In genomic region chr12:131309700-131310099, GRCh38 we compare ENCODE assay signal across 16 cellular contexts.
A peak's percentile ranks its signal among the peaks of the same experiment; 100 is the strongest.
DNase-seq lines count a peak whose midpoint lies in the region; ATAC-seq, FAIRE-seq and TF ChIP-seq lines count a peak whose summit lies in the region.
"Had no signal": no experiment of that assay in that cellular context is flagged by ENCODE, and none has a peak within 500 bp of the region (broad histone marks: within the 10 kb centered on the region; RNA-seq: fewer than 3 reads in every experiment).

No MANE protein-coding gene starts in this region.

- H3K27me3 ChIP-seq in Panc1 (ENCODE audit: control insufficient read depth, insufficient read depth, low read length) (no peaks in the 10 kb centered on the region), spleen (replicated peaks in 1 of 7) (peaks cover 0 to 25% (median 4%) of the 10 kb centered on the region in 7 donors)
- H3K27me3 ChIP-seq: BE2C had no signal

- POLR2A ChIA-PET in Panc1 (lab: Charles Lee) = no interaction called here

- ATAC-seq in Panc1 = 0 out of 2 replicates have a peak, but pooled peaks have one; percentile 26
- ATAC-seq: GM12878 had no signal

- WGBS in spleen, 5 donors = 63 to 78% (median 69%) methylated on average over 5 of the region's 5 CpGs

- BruUV-seq in Panc1 (replicated peaks; lab: Mats Ljungman, UMichigan) = no TSS peak

- no peak for FAIRE-seq in GM12891 (lab: Jason Lieb, UNC)
- FAIRE-seq: A204.1, GM12878, H54 had no signal

- H3K27ac ChIP-seq in Panc1 (ENCODE audit: low read length) = no peak overlapping the region
- no peak overlapping the region for H3K27ac ChIP-seq in coronary artery
- no peak overlapping the region for H3K27ac ChIP-seq in spleen
- H3K27ac ChIP-seq: C4-2B, GM23248, HL-60 had no signal

- TF ChIP-seq CTCF in Panc1 (IDR thresholded peaks at IDR 0.05) = no peak
- TF ChIP-seq CTCF in coronary artery (IDR thresholded peaks at IDR 0.05) = no peak
- TF ChIP-seq CTCF in spleen (IDR thresholded peaks at IDR 0.05 in 8 of 11, conservative IDR thresholded peaks at IDR 0.05 in 3 of 11) = no peak

- H3K4me1 ChIP-seq in Panc1 (ENCODE audit: control insufficient read depth, insufficient read depth, low read length) = no peaks in the 10 kb centered on the region
- peaks cover 0 to 5% (median 0%) of the 10 kb centered on the region in 6 donors for H3K4me1 ChIP-seq in spleen
- H3K4me1 ChIP-seq: BE2C had no signal

- no peaks in the 10 kb centered on the region for H3K36me3 ChIP-seq in Panc1 (ENCODE audit: control insufficient read depth, insufficient read depth, low read length)
- no peaks in the 10 kb centered on the region for H3K36me3 ChIP-seq in spleen
- H3K36me3 ChIP-seq: BE2C had no signal

- no peak for TF ChIP-seq POLR2A in spleen (IDR thresholded peaks at IDR 0.05)
- TF ChIP-seq POLR2A in GM12891 (IDR thresholded peaks at IDR 0.05; ENCODE audit: low read depth, low read length) = no peak

- no peak for DNase-seq in Panc1 (ENCODE audit: low read depth, low spot score)
- DNase-seq in coronary artery (ENCODE audit: low spot score) = peak; percentile 71
- DNase-seq in islet precursor cell = peak; percentile 45
- peak; percentile 40 for DNase-seq in spleen
- DNase-seq in stimulated activated CD8-positive, alpha-beta memory T cell treated with anti-CD3 and anti-CD28 coated beads, Interleukin-4, amount 100 ng/mL, for 48 hours = no peak
- DNase-seq in GM12891 (ENCODE audit: insufficient read length, low spot score) = no peak
- no peak for DNase-seq in pons (ENCODE audit: low spot score)
- DNase-seq: BE2C; CD4-positive, alpha-beta memory T cell; DMS79; GM23248 had no signal

- intact Hi-C loops in Panc1 (cut with micrococcal nuclease; ENCODE audit: unreplicated experiment) (loop anchor here (5.0 kb wide), 1 partner anchor 333 kb away; no protein-coding TSS in a partner anchor), spleen (cut with DNase I; ENCODE audit: low total_unique reads) (loop anchor here (5.0 kb wide), 1 partner anchor 333 kb away; no protein-coding TSS in a partner anchor)

- H3K4me3 ChIP-seq in Panc1 (ENCODE audit: low read depth in 2 of 2, low read length in 2 of 2) (no peak overlapping the region), coronary artery (no peak overlapping the region), spleen (no peak overlapping the region)
- H3K4me3 ChIP-seq: GM12878, GM23248 had no signal

- H3K9me3 ChIP-seq in Panc1 (ENCODE audit: control insufficient read depth, insufficient read depth, low read depth, low read length) (no peaks in the 10 kb centered on the region), spleen (no peaks in the 10 kb centered on the region)
- H3K9me3 ChIP-seq: BE2C had no signal

- CTCF ChIA-PET in Panc1 (lab: Charles Lee) = no interaction called here

- in situ Hi-C loops in Panc1 (cut with HindIII; ENCODE audit: low pct_unique_long_range_greater_than_20kb, low sequenced_read_pairs) = no loop called here

TF ChIP-seq in GM12891, 5 proteins besides CTCF, POLR2A, EP300 and RAD21:
- no peak for TF ChIP-seq POU2F2 (IDR thresholded peaks at IDR 0.05; ENCODE audit: low read depth, low read length)
- no peak for TF ChIP-seq POLR2AphosphoS5 (IDR thresholded peaks at IDR 0.05; ENCODE audit: low read depth, low read length)
- no peak for TF ChIP-seq TAF1 (IDR thresholded peaks at IDR 0.05; ENCODE audit: low read depth, low read length)
- TF ChIP-seq SPI1 (IDR thresholded peaks at IDR 0.05; ENCODE audit: low read depth, low read length) = no peak
- no peak for TF ChIP-seq PAX5 (IDR thresholded peaks at IDR 0.05; ENCODE audit: insufficient read depth, low read length, severe bottlenecking)

Comparison
In these comparisons a context has a peak if more than half of its experiments do, and no peak if none do; other contexts are left out.
1. DNase-seq: peak in coronary artery (single experiment), islet precursor cell (single experiment) and spleen (single experiment); none in Panc1 (single experiment), stimulated activated CD8-positive, alpha-beta memory T cell treated with anti-CD3 and anti-CD28 coated beads, Interleukin-4, amount 100 ng/mL, for 48 hours (single experiment), GM12891 (single experiment) and pons (single experiment).